In genomic region chr4:105551968-105552746, GRCh38 we compare ENCODE assay signal across 10 cellular contexts. TPM values are rescaled to one million over a fixed set of nuclear protein-coding genes. Genes with fewer than 3 reads are reported as not detected.
A peak's percentile ranks its signal among the peaks of the same experiment; 100 is the strongest.
DNase-seq lines count a peak whose midpoint lies in the region; ATAC-seq and TF ChIP-seq lines count a peak whose summit lies in the region.
"Had no signal": no experiment of that assay in that cellular context is flagged by ENCODE, and none has a peak within 500 bp of the region (broad histone marks: within the 10 kb centered on the region; RNA-seq: fewer than 3 reads in every experiment).

A gene with protein sequence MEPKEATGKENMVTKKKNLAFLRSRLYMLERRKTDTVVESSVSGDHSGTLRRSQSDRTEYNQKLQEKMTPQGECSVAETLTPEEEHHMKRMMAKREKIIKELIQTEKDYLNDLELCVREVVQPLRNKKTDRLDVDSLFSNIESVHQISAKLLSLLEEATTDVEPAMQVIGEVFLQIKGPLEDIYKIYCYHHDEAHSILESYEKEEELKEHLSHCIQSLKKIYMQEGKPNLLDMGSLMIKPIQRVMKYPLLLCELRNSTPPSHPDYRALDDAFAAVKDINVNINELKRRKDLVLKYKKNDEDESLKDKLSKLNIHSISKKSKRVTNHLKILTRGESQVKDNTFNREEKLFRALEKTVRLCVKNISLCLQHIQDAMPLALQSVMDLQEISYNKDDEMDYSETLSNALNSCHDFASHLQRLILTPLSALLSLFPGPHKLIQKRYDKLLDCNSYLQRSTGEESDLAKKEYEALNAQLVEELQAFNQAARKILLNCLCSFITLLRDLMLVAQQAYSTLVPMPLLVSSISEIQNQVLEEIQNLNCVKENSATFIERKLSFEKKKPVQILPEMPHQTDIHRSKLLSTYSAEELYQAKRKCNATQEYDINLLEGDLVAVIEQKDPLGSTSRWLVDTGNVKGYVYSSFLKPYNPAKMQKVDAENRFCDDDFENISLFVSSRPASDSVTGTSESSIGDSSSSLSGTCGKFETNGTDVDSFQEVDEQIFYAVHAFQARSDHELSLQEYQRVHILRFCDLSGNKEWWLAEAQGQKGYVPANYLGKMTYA (plus strand): TSS chr4:105552620. CDS start chr4:105552766, 146 bp downstream.

- H3K9ac ChIP-seq in mesenchymal stem cell (ENCODE audit: low read length) = no peak within 1 kb of the TSS

- H3K4me3 ChIP-seq in Caco-2 (ENCODE audit: low read depth, low read length) = peak within 1 kb of the TSS; percentile 20
- H3K4me3 ChIP-seq in brain microvascular endothelial cell (ENCODE audit: low read depth, low read length) = no peak within 1 kb of the TSS
- H3K4me3 ChIP-seq in mesenchymal stem cell (ENCODE audit: insufficient read depth in 1 of 2, low read depth in 1 of 2, low read length in 2 of 2) = no peak within 1 kb of the TSS
- no peak within 1 kb of the TSS for H3K4me3 ChIP-seq in sigmoid colon

- H3K4me1 ChIP-seq in Caco-2 (peaks cover 41% of the 10 kb centered on the region), mesenchymal stem cell (ENCODE audit: control insufficient read depth, insufficient read depth, low read depth, low read length) (peaks cover 6% of the 10 kb centered on the region), sigmoid colon (no peaks in the 10 kb centered on the region)

- CTCF ChIA-PET in Caco-2 (lab: Charles Lee) = interaction anchor here (0.9 kb wide), 1 partner anchor 31 kb away, joined by 3 read pairs; no protein-coding TSS in a partner anchor

- H2BK15ac ChIP-seq in mesenchymal stem cell (ENCODE audit: low read depth, poor library complexity, severe bottlenecking) = no peak within 1 kb of the TSS

- H3K79me1 ChIP-seq in mesenchymal stem cell (replicated peaks; ENCODE audit: low read length, poor library complexity, severe bottlenecking) = no peaks in the 10 kb centered on the region

- H3K4me3 Mint-ChIP-seq in Caco-2 (ENCODE audit: unreplicated experiment) = peak within 1 kb of the TSS; percentile 77
- H3K4me3 Mint-ChIP-seq: stimulated activated naive B cell treated with anti-CD40 and anti-IgM and Interleukin-4, amounts not matched to agents 10 μg/mL and 1 μg/mL and 100 μg/mL, for 72 hours had no signal

- in situ Hi-C loops in brain microvascular endothelial cell (cut with HindIII; ENCODE audit: low pct_ligation_motif_present, low sequenced_read_pairs) = no loop called here

- no peaks in the 10 kb centered on the region for H3K9me3 Mint-ChIP-seq in Caco-2 (ENCODE audit: unreplicated experiment)
- H3K9me3 Mint-ChIP-seq: stimulated activated naive B cell treated with anti-CD40 and anti-IgM and Interleukin-4, amounts not matched to agents 10 μg/mL and 1 μg/mL and 100 μg/mL, for 72 hours had no signal

- H3K4ac ChIP-seq in mesenchymal stem cell (ENCODE audit: low read depth in 1 of 2, low read length in 2 of 2) = no peak within 1 kb of the TSS

- no peaks in the 10 kb centered on the region for H3K9me3 ChIP-seq in Caco-2
- H3K9me3 ChIP-seq in mesenchymal stem cell (ENCODE audit: control insufficient read depth, low read length) = no peaks in the 10 kb centered on the region
- no peaks in the 10 kb centered on the region for H3K9me3 ChIP-seq in sigmoid colon

- no peak for ATAC-seq in GM19324 (IDR thresholded peaks at IDR 0.05; ENCODE audit: low FRiP score, unreplicated experiment)
- ATAC-seq: Panc1; stimulated activated naive B cell treated with anti-CD40 and anti-IgM and Interleukin-4, amounts not matched to agents 10 μg/mL and 1 μg/mL and 100 μg/mL, for 72 hours had no signal

- H3K18ac ChIP-seq in mesenchymal stem cell (ENCODE audit: low read depth in 1 of 2, low read length in 2 of 2) = no peak within 1 kb of the TSS

- peak within 1 kb of the TSS; percentile 66 for H2AK5ac ChIP-seq in mesenchymal stem cell (ENCODE audit: low read length, severe bottlenecking)

- intact Hi-C loops in Caco-2 (cut with micrococcal nuclease; ENCODE audit: unreplicated experiment) (loop anchor here (1.0 to 2.0 kb wide), 2 partner anchors 34 to 43 kb away; no protein-coding TSS in a partner anchor), sigmoid colon (cut with DNase I) (no loop called here)

- H3K4me2 ChIP-seq in mesenchymal stem cell (ENCODE audit: low read length, poor library complexity, severe bottlenecking) = peak within 1 kb of the TSS; percentile 20

- H3K27ac Mint-ChIP-seq in Caco-2 (ENCODE audit: unreplicated experiment) = peak within 1 kb of the TSS; percentile 85
- H3K27ac Mint-ChIP-seq: stimulated activated naive B cell treated with anti-CD40 and anti-IgM and Interleukin-4, amounts not matched to agents 10 μg/mL and 1 μg/mL and 100 μg/mL, for 72 hours had no signal

- WGBS in mesenchymal stem cell = 38% methylated on average over 11 of the region's 11 CpGs
- WGBS in sigmoid colon, 2 donors = 9 to 40% methylated on average over 11 of the region's 11 CpGs

- H3K27ac ChIP-seq in brain microvascular endothelial cell (no peak within 1 kb of the TSS), mesenchymal stem cell (ENCODE audit: low read length, poor library complexity, severe bottlenecking) (peak within 1 kb of the TSS; percentile 89), sigmoid colon (no peak within 1 kb of the TSS)

- no peak within 1 kb of the TSS for H2BK12ac ChIP-seq in mesenchymal stem cell (ENCODE audit: low read length in 2 of 2)

- peaks cover 36% of the 10 kb centered on the region for H3K4me1 Mint-ChIP-seq in Caco-2 (ENCODE audit: low read depth, unreplicated experiment)
- H3K4me1 Mint-ChIP-seq: stimulated activated naive B cell treated with anti-CD40 and anti-IgM and Interleukin-4, amounts not matched to agents 10 μg/mL and 1 μg/mL and 100 μg/mL, for 72 hours had no signal

- H2BK120ac ChIP-seq in mesenchymal stem cell (ENCODE audit: low read depth, low read length) = no peak within 1 kb of the TSS

- peak in 1 of 2 donors; percentile 60 for TF ChIP-seq POLR2A in sigmoid colon (IDR thresholded peaks at IDR 0.05)

- peak within 1 kb of the TSS; percentile 58 for H2BK5ac ChIP-seq in mesenchymal stem cell (ENCODE audit: low read depth, low read length, poor library complexity, severe bottlenecking)

- no peak within 1 kb of the TSS for H4K8ac ChIP-seq in mesenchymal stem cell (ENCODE audit: low read length)

- DNase-seq in Caco-2 = peak; percentile 47 to 58
- DNase-seq in NCI-H1436 treated with DMSO at 0.1 percent for 48 hours (lab: John Stamatoyannopoulos, UW) = peak; percentile 60
- peak; percentile 17 for DNase-seq in brain microvascular endothelial cell
- DNase-seq in mesenchymal stem cell = peak; percentile 3
- no peak for DNase-seq in Kasumi-1 (lab: John Stamatoyannopoulos, UW)
- DNase-seq in stimulated activated CD4-positive, alpha-beta T cell treated with anti-CD3 and anti-CD28 coated beads, Interleukin-12 subunit alpha, Interleukin-12 subunit beta, amount 100 ng/mL, for 4 hours = no peak
- no peak for DNase-seq in sigmoid colon
- DNase-seq: stimulated activated naive B cell treated with anti-CD40 and anti-IgM and Interleukin-4, amounts not matched to agents 10 μg/mL and 1 μg/mL and 100 μg/mL, for 72 hours had no signal

- H3K36me3 ChIP-seq in Caco-2 (ENCODE audit: control insufficient read depth, insufficient read depth, low read length) (no peaks in the 10 kb centered on the region), brain microvascular endothelial cell (replicated peaks) (no peaks in the 10 kb centered on the region), mesenchymal stem cell (ENCODE audit: control insufficient read depth in 1 of 2, insufficient read depth in 2 of 2, low read depth in 1 of 2, low read length in 2 of 2) (no peaks in the 10 kb centered on the region), sigmoid colon (no peaks in the 10 kb centered on the region)

- H4K91ac ChIP-seq in mesenchymal stem cell (ENCODE audit: low read length) = peak within 1 kb of the TSS; percentile 4

- no peaks in the 10 kb centered on the region for H3K27me3 ChIP-seq in Caco-2 (replicated peaks; ENCODE audit: control insufficient read depth, insufficient read depth, low read length)
- no peaks in the 10 kb centered on the region for H3K27me3 ChIP-seq in brain microvascular endothelial cell (replicated peaks)
- H3K27me3 ChIP-seq in mesenchymal stem cell (ENCODE audit: control insufficient read depth in 1 of 2, insufficient read depth in 1 of 2, low read length in 2 of 2) = no peaks in the 10 kb centered on the region
- H3K27me3 ChIP-seq in sigmoid colon = no peaks in the 10 kb centered on the region

- TF ChIP-seq CTCF in Caco-2 (IDR thresholded peaks at IDR 0.05; ENCODE audit: insufficient read depth in 1 of 2, low read depth in 1 of 2, low read length in 1 of 2, severe bottlenecking in 1 of 2, unreplicated experiment in 1 of 2) (no peak), brain microvascular endothelial cell (IDR thresholded peaks at IDR 0.05; ENCODE audit: low read depth, low read length, missing control alignments) (no peak), sigmoid colon (IDR thresholded peaks at IDR 0.05) (no peak)

- no peaks in the 10 kb centered on the region for H3K36me3 Mint-ChIP-seq in Caco-2 (ENCODE audit: insufficient read depth, unreplicated experiment)
- H3K36me3 Mint-ChIP-seq: stimulated activated naive B cell treated with anti-CD40 and anti-IgM and Interleukin-4, amounts not matched to agents 10 μg/mL and 1 μg/mL and 100 μg/mL, for 72 hours had no signal

- no peak within 1 kb of the TSS for H2AFZ ChIP-seq in mesenchymal stem cell (ENCODE audit: low read depth, low read length)

- H3K27me3 Mint-ChIP-seq in Caco-2 (ENCODE audit: insufficient read depth, unreplicated experiment) = no peaks in the 10 kb centered on the region

- POLR2A ChIA-PET in Caco-2 (lab: Charles Lee) = interaction anchor here (0.8 to 1.0 kb wide), 2 partner anchors 33 to 35 kb away, joined by 3 to 5 read pairs; no protein-coding TSS in a partner anchor

- no peak for TF ChIP-seq EP300 in sigmoid colon (IDR thresholded peaks at IDR 0.05)

- BruUV-seq in Caco-2 (replicated peaks; lab: Mats Ljungman, UMichigan) = TSS peak; percentile 80

- H3K23ac ChIP-seq in mesenchymal stem cell (ENCODE audit: low read length in 2 of 2) = no peak within 1 kb of the TSS

- no peak within 1 kb of the TSS for H3K14ac ChIP-seq in mesenchymal stem cell (ENCODE audit: low read length in 2 of 2)

RNA-seq across cellular contexts. Expression of the gene that starts here (rescaled TPM):
- total RNA-seq in Caco-2 (2022) = 3.5 TPM in 2 replicates
- not detected for polyA plus RNA-seq in mesenchymal stem cell (2013, experiment 1 of 2)
- polyA plus RNA-seq in mesenchymal stem cell (2013, experiment 2 of 2) = not detected
- not detected for total RNA-seq in sigmoid colon
- polyA plus RNA-seq in sigmoid colon = 1 to 10 TPM; 1.2 to 1.9 (median 1.8) TPM

Comparison
In these comparisons a context has a peak if more than half of its experiments do, and no peak if none do; other contexts are left out.
1. DNase-seq: peak in Caco-2 (2 of 2), NCI-H1436 treated with DMSO at 0.1 percent for 48 hours (single experiment), brain microvascular endothelial cell (single experiment) and mesenchymal stem cell (single experiment); none in Kasumi-1 (0 of 2), stimulated activated CD4-positive, alpha-beta T cell treated with anti-CD3 and anti-CD28 coated beads, Interleukin-12 subunit alpha, Interleukin-12 subunit beta, amount 100 ng/mL, for 4 hours (single experiment) and sigmoid colon (single experiment).